ENCODE assay signal across 20 cellular contexts in the genomic region with DNA sequence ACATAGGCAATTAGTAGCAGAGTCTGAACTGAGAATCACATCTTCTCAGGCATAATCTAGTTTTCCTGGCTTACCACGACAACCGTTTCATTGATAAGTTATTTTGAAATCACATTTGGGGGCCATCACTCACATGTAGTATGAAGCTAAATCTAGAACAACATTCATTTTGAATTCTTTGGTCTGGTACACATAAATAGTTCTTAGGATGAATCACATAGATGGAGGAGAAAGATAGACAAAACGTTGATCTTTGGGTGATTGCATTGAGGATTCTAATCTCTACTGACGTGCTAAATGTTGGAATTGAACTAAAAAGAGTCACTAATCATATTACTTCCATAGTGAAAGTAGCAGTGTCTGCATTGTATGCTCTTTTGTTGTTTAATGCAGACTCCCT.
DNase-seq lines count a peak whose midpoint lies in the region; ATAC-seq and TF ChIP-seq lines count a peak whose summit lies in the region.
"Had no signal": no experiment of that assay in that cellular context is flagged by ENCODE, and none has a peak within 500 bp of the region (broad histone marks: within the 10 kb centered on the region; RNA-seq: fewer than 3 reads in every experiment).

No MANE protein-coding gene starts in this region.

- no peaks in the 10 kb centered on the region for H3K27me3 ChIP-seq in SK-N-SH (ENCODE audit: insufficient read depth)
- H3K27me3 ChIP-seq in vagina = no peaks in the 10 kb centered on the region
- no peaks in the 10 kb centered on the region for H3K27me3 ChIP-seq in osteoblast (ENCODE audit: insufficient read depth, low read length)

- TF ChIP-seq RAD21 in SK-N-SH (IDR thresholded peaks at IDR 0.05; ENCODE audit: low read length) = no peak

- DNase-seq in ELR (ENCODE audit: low read depth) (peak; percentile 20), SK-N-SH (no peak), fibroblast of villous mesenchyme (ENCODE audit: low read depth) (peak; percentile 23), vagina (ENCODE audit: extremely low spot score in 2 of 2) (no peak), osteoblast (ENCODE audit: insufficient read length, low spot score, missing footprints) (no peak), NCI-H2081 (lab: John Stamatoyannopoulos, UW) (no peak)
- DNase-seq: C1 segment of cervical spinal cord, DMS79 treated with DMSO at 0.1 percent for 48 hours, GDM1, GOT3, NCI-H1105, NCI-H1694, NCI-H2227 treated with DMSO at 0.1 percent for 48 hours, NCI-H526, PC-3, RPMI8226, SHP77 treated with DMSO at 0.1 percent for 48 hours had no signal

- no peak for ATAC-seq in HG03521 (IDR thresholded peaks at IDR 0.05; ENCODE audit: unreplicated experiment)
- ATAC-seq: GM12878, K562, PC-3 had no signal

- peak in 1 of 2 experiments; percentile 69; a peak in 2 of 4 replicates for TF ChIP-seq EP300 in SK-N-SH (IDR thresholded peaks at IDR 0.05; ENCODE audit: borderline replicate concordance in 1 of 2, low read depth in 1 of 2, low read length in 1 of 2)

- no peaks in the 10 kb centered on the region for H3K9me2 ChIP-seq in SK-N-SH

- CTCF ChIA-PET in SK-N-SH (lab: Yijun Ruan, JAX) = no interaction called here

- H3K36me3 ChIP-seq in SK-N-SH (replicated peaks in 1 of 2; ENCODE audit: control insufficient read depth in 1 of 2, insufficient read depth in 2 of 2, low read length in 1 of 2) = no peaks in the 10 kb centered on the region
- H3K36me3 ChIP-seq in vagina = no peaks in the 10 kb centered on the region
- no peaks in the 10 kb centered on the region for H3K36me3 ChIP-seq in osteoblast (ENCODE audit: insufficient read depth, low read length)

- H3K27ac ChIP-seq in SK-N-SH (ENCODE audit: low read depth in 2 of 2, low read length in 1 of 2) = peak overlapping the region; percentile 12 to 79; a peak in 1 of 4 replicates
- peak overlapping the region; percentile 73 for H3K27ac ChIP-seq in vagina
- no peak overlapping the region for H3K27ac ChIP-seq in osteoblast (ENCODE audit: low read depth, low read length)

- H3K9me3 ChIP-seq in SK-N-SH (no peaks in the 10 kb centered on the region), vagina (no peaks in the 10 kb centered on the region), osteoblast (ENCODE audit: low read depth, low read length) (no peaks in the 10 kb centered on the region)

- 37% methylated on average over 4 of the region's 4 CpGs for WGBS in SK-N-SH (ENCODE audit: low lambda C conversion rate)

- H3K79me2 ChIP-seq in SK-N-SH (ENCODE audit: insufficient read depth) (no peaks in the 10 kb centered on the region), osteoblast (ENCODE audit: insufficient read depth, low read length) (no peaks in the 10 kb centered on the region)

- no peak for TF ChIP-seq POLR2A in vagina (IDR thresholded peaks at IDR 0.05)

- peaks cover 3% of the 10 kb centered on the region for H3F3A ChIP-seq in SK-N-SH (replicated peaks; ENCODE audit: insufficient read depth)

- intact Hi-C loops in vagina (cut with DNase I) = no loop called here

- POLR2A ChIA-PET in SK-N-SH (lab: Yijun Ruan, JAX) = no interaction called here

- H3K4me3 ChIP-seq in SK-N-SH (ENCODE audit: low read depth in 2 of 2, low read length in 1 of 2) = no peak overlapping the region
- H3K4me3 ChIP-seq in fibroblast of villous mesenchyme (ENCODE audit: low read depth, low read length) = no peak overlapping the region
- H3K4me3 ChIP-seq in vagina = no peak overlapping the region
- H3K4me3 ChIP-seq in osteoblast (ENCODE audit: insufficient read depth, low read length) = no peak overlapping the region
- H3K4me3 ChIP-seq: GM12878, K562 had no signal

- H3K4me2 ChIP-seq in SK-N-SH = no peak overlapping the region
- no peak overlapping the region for H3K4me2 ChIP-seq in osteoblast (ENCODE audit: insufficient read depth, low read length)

- H2AFZ ChIP-seq in SK-N-SH (ENCODE audit: low read depth) (peak overlapping the region; percentile 60; the same call in 1 of the 2 replicates), osteoblast (ENCODE audit: low read length) (no peak overlapping the region)

- TF ChIP-seq CTCF in SK-N-SH (IDR thresholded peaks at IDR 0.05) (no peak), fibroblast of villous mesenchyme (IDR thresholded peaks at IDR 0.05; ENCODE audit: insufficient read depth, low read depth, low read length) (no peak), vagina (IDR thresholded peaks at IDR 0.05) (no peak), osteoblast (IDR thresholded peaks at IDR 0.05; ENCODE audit: extremely low read depth, low read depth, low read length) (no peak)

- H3K4me1 ChIP-seq in SK-N-SH (ENCODE audit: control insufficient read depth in 1 of 2, insufficient read depth in 2 of 2, low read depth in 1 of 2, low read length in 1 of 2) = peaks cover 0 to 4% of the 10 kb centered on the region in 2 experiments; a peak in 2 of 4 replicates
- peaks cover 24% of the 10 kb centered on the region for H3K4me1 ChIP-seq in vagina
- H3K4me1 ChIP-seq in osteoblast (ENCODE audit: insufficient read depth, low read length) = no peaks in the 10 kb centered on the region

- H4K20me1 ChIP-seq in SK-N-SH (ENCODE audit: insufficient read depth) = no peaks in the 10 kb centered on the region
- H4K20me1 ChIP-seq in osteoblast (ENCODE audit: insufficient read depth, low read length) = no peaks in the 10 kb centered on the region

- H3K9ac ChIP-seq in SK-N-SH = no peak overlapping the region

TF ChIP-seq in SK-N-SH, 30 proteins besides CTCF, POLR2A, EP300 and RAD21 (continues in another document):
- TF ChIP-seq, protein P1, sequence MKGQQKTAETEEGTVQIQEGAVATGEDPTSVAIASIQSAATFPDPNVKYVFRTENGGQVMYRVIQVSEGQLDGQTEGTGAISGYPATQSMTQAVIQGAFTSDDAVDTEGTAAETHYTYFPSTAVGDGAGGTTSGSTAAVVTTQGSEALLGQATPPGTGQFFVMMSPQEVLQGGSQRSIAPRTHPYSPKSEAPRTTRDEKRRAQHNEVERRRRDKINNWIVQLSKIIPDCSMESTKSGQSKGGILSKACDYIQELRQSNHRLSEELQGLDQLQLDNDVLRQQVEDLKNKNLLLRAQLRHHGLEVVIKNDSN (IDR thresholded peaks at IDR 0.05; ENCODE audit: borderline replicate concordance, low read depth) = no peak
- TF ChIP-seq GABPA (IDR thresholded peaks at IDR 0.05; ENCODE audit: low read depth) = no peak
- peak; percentile 52 for TF ChIP-seq TCF12 (IDR thresholded peaks at IDR 0.05)
- TF ChIP-seq TAF1 (IDR thresholded peaks at IDR 0.05; ENCODE audit: borderline replicate concordance, low read depth, low read length) = no peak
- TF ChIP-seq GATA2 (CRISPR knock-in tag; IDR thresholded peaks at IDR 0.05) = no peak
- no peak for TF ChIP-seq RXRA (IDR thresholded peaks at IDR 0.05; ENCODE audit: borderline replicate concordance, low read depth)
- TF ChIP-seq MEF2A (IDR thresholded peaks at IDR 0.05; ENCODE audit: borderline replicate concordance, low read depth) = no peak
- TF ChIP-seq, protein P2, sequence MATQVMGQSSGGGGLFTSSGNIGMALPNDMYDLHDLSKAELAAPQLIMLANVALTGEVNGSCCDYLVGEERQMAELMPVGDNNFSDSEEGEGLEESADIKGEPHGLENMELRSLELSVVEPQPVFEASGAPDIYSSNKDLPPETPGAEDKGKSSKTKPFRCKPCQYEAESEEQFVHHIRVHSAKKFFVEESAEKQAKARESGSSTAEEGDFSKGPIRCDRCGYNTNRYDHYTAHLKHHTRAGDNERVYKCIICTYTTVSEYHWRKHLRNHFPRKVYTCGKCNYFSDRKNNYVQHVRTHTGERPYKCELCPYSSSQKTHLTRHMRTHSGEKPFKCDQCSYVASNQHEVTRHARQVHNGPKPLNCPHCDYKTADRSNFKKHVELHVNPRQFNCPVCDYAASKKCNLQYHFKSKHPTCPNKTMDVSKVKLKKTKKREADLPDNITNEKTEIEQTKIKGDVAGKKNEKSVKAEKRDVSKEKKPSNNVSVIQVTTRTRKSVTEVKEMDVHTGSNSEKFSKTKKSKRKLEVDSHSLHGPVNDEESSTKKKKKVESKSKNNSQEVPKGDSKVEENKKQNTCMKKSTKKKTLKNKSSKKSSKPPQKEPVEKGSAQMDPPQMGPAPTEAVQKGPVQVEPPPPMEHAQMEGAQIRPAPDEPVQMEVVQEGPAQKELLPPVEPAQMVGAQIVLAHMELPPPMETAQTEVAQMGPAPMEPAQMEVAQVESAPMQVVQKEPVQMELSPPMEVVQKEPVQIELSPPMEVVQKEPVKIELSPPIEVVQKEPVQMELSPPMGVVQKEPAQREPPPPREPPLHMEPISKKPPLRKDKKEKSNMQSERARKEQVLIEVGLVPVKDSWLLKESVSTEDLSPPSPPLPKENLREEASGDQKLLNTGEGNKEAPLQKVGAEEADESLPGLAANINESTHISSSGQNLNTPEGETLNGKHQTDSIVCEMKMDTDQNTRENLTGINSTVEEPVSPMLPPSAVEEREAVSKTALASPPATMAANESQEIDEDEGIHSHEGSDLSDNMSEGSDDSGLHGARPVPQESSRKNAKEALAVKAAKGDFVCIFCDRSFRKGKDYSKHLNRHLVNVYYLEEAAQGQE (IDR thresholded peaks at IDR 0.05; ENCODE audit: low read depth, low read length) = no peak
- TF ChIP-seq SIN3A (IDR thresholded peaks at IDR 0.05; ENCODE audit: borderline replicate concordance, low read depth, low read length) = no peak
- TF ChIP-seq, protein P3, sequence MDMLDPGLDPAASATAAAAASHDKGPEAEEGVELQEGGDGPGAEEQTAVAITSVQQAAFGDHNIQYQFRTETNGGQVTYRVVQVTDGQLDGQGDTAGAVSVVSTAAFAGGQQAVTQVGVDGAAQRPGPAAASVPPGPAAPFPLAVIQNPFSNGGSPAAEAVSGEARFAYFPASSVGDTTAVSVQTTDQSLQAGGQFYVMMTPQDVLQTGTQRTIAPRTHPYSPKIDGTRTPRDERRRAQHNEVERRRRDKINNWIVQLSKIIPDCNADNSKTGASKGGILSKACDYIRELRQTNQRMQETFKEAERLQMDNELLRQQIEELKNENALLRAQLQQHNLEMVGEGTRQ (IDR thresholded peaks at IDR 0.05; ENCODE audit: borderline replicate concordance, low read depth, low read length) = no peak
- TF ChIP-seq, protein P4, sequence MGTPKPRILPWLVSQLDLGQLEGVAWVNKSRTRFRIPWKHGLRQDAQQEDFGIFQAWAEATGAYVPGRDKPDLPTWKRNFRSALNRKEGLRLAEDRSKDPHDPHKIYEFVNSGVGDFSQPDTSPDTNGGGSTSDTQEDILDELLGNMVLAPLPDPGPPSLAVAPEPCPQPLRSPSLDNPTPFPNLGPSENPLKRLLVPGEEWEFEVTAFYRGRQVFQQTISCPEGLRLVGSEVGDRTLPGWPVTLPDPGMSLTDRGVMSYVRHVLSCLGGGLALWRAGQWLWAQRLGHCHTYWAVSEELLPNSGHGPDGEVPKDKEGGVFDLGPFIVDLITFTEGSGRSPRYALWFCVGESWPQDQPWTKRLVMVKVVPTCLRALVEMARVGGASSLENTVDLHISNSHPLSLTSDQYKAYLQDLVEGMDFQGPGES (IDR thresholded peaks at IDR 0.05; ENCODE audit: low read depth, low read length) = no peak
- 0 out of 2 replicates have a peak, but pooled peaks have one; percentile 18 for TF ChIP-seq FOXM1 (IDR thresholded peaks at IDR 0.05; ENCODE audit: low read depth)
- TF ChIP-seq ELF1 (IDR thresholded peaks at IDR 0.05) = no peak
- TF ChIP-seq FOXJ3 (CRISPR knock-in tag; IDR thresholded peaks at IDR 0.05) = no peak

Comparison
In these comparisons a context has a peak if more than half of its experiments do, and no peak if none do; other contexts are left out.
1. DNase-seq: peak in ELR (single experiment) and fibroblast of villous mesenchyme (single experiment); none in SK-N-SH (single experiment), vagina (0 of 2), osteoblast (single experiment) and NCI-H2081 (0 of 2).